Comparison of ENCODE assay signal across 1 cellular context in genomic region chr16:68237243-68238028, GRCh38.
TF ChIP-seq lines count a peak whose summit lies in the region.

No MANE protein-coding gene starts in this region.

TF ChIP-seq in WTC11, 78 proteins besides CTCF, POLR2A, EP300 and RAD21 (continued from another document):
- TF ChIP-seq PRDM15 (CRISPR knock-in tag; IDR thresholded peaks at IDR 0.05) (no peak), HMGA2 (CRISPR knock-in tag; IDR thresholded peaks at IDR 0.05) (no peak), KAT7 (CRISPR knock-in tag; IDR thresholded peaks at IDR 0.05; ENCODE audit: borderline replicate concordance) (no peak), ATF3 (CRISPR knock-in tag; conservative IDR thresholded peaks at IDR 0.05) (no peak), CREM (CRISPR knock-in tag; IDR thresholded peaks at IDR 0.05) (no peak), USF1 (CRISPR knock-in tag; IDR thresholded peaks at IDR 0.05) (no peak), ESRRA (CRISPR knock-in tag; IDR thresholded peaks at IDR 0.05; ENCODE audit: borderline replicate concordance) (0 out of 2 replicates have a peak, but pooled peaks have one; percentile 45), NFATC4 (CRISPR knock-in tag; IDR thresholded peaks at IDR 0.05) (no peak), NFE2L1 (CRISPR knock-in tag; IDR thresholded peaks at IDR 0.05) (no peak), CBFB (CRISPR knock-in tag; IDR thresholded peaks at IDR 0.05; ENCODE audit: low read depth) (0 out of 2 replicates have a peak, but pooled peaks have one; percentile 81), E2F5 (CRISPR knock-in tag; IDR thresholded peaks at IDR 0.05) (peak; percentile 88; the same call in 1 of the 2 replicates), RELA (CRISPR knock-in tag; IDR thresholded peaks at IDR 0.05; ENCODE audit: borderline replicate concordance) (no peak), IRF1 (CRISPR knock-in tag; IDR thresholded peaks at IDR 0.05) (no peak), IRF2 (CRISPR knock-in tag; IDR thresholded peaks at IDR 0.05; ENCODE audit: borderline replicate concordance, low read depth) (no peak), GTF2I (CRISPR knock-in tag; conservative IDR thresholded peaks at IDR 0.05) (no peak), NR3C1 (CRISPR knock-in tag; conservative IDR thresholded peaks at IDR 0.05; ENCODE audit: low read depth) (no peak; the same call in 1 of the 2 replicates), ZBTB21 (CRISPR knock-in tag; IDR thresholded peaks at IDR 0.05; ENCODE audit: borderline replicate concordance) (peak; percentile 73; the same call in 1 of the 2 replicates), PRRX2 (CRISPR knock-in tag; IDR thresholded peaks at IDR 0.05) (no peak), ATF2 (CRISPR knock-in tag; IDR thresholded peaks at IDR 0.05; ENCODE audit: borderline replicate concordance, low read depth) (no peak), ZNF396 (CRISPR knock-in tag; IDR thresholded peaks at IDR 0.05; ENCODE audit: borderline replicate concordance) (no peak), ELF4 (CRISPR knock-in tag; IDR thresholded peaks at IDR 0.05; ENCODE audit: low read depth) (no peak), TCF7 (CRISPR knock-in tag; IDR thresholded peaks at IDR 0.05; ENCODE audit: low read depth) (no peak), ZSCAN18 (CRISPR knock-in tag; IDR thresholded peaks at IDR 0.05) (no peak), ZNF232 (CRISPR knock-in tag; IDR thresholded peaks at IDR 0.05) (0 out of 2 replicates have a peak, but pooled peaks have one; percentile 58), ZNF423 (CRISPR knock-in tag; IDR thresholded peaks at IDR 0.05) (no peak), NR1H2 (CRISPR knock-in tag; IDR thresholded peaks at IDR 0.05) (no peak), ZBTB43 (CRISPR knock-in tag; IDR thresholded peaks at IDR 0.05) (no peak), ZNF281 (CRISPR knock-in tag; IDR thresholded peaks at IDR 0.05) (no peak), ETV6 (CRISPR knock-in tag; IDR thresholded peaks at IDR 0.05) (peak; percentile 78; the same call in 1 of the 2 replicates), CREB1 (CRISPR knock-in tag; IDR thresholded peaks at IDR 0.05) (no peak), FOXK1 (CRISPR knock-in tag; IDR thresholded peaks at IDR 0.05) (0 out of 2 replicates have a peak, but pooled peaks have one; percentile 74), ZMAT4 (CRISPR knock-in tag; IDR thresholded peaks at IDR 0.05) (no peak), OVOL2 (CRISPR knock-in tag; IDR thresholded peaks at IDR 0.05; ENCODE audit: borderline replicate concordance) (no peak), TP53 (CRISPR knock-in tag; IDR thresholded peaks at IDR 0.05) (peak; percentile 84; the same call in 1 of the 2 replicates), MAX (CRISPR knock-in tag; IDR thresholded peaks at IDR 0.05) (peak; percentile 36; the same call in 1 of the 2 replicates), CDX4 (CRISPR knock-in tag; IDR thresholded peaks at IDR 0.05; ENCODE audit: borderline replicate concordance) (no peak), TEAD4 (CRISPR knock-in tag; IDR thresholded peaks at IDR 0.05) (peak; percentile 96)
